Comparison of ENCODE assay signal across 29 cellular contexts in the genomic region with DNA sequence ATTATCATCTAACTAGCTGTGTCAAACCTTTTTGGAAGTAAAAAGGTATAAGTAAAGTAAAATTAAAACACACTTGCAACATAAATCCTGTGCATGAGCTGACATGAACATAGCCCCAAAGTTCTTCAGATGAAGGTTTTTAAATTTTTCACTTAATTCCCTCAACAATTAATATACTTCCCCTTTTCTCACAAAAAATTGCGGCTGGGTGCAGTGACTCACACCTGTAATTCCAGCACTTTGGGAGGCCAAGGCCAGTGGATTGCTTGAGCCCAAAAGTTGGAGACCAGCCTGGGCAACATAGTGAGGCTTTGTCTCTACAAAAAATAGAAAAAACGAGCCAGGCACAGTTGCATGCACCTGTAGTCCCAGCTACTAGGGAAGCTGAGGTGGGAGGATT. TPM values are rescaled to one million over a fixed set of nuclear protein-coding genes. Genes with fewer than 3 reads are reported as not detected.
DNase-seq lines count a peak whose midpoint lies in the region; ATAC-seq and TF ChIP-seq lines count a peak whose summit lies in the region.
"Had no signal": no experiment of that assay in that cellular context is flagged by ENCODE, and none has a peak within 500 bp of the region (broad histone marks: within the 10 kb centered on the region; RNA-seq: fewer than 3 reads in every experiment).

No MANE protein-coding gene starts in this region.

- ATAC-seq in activated CD8-positive, alpha-beta memory T cell treated with anti-CD3 and anti-CD28 coated beads, Interleukin-2, amount 10 ng/mL, durations not matched to agents 7 days and 5 days, result no peak
- no peak for ATAC-seq in memory B cell (ENCODE audit: low read depth)
- ATAC-seq in HG03439 (IDR thresholded peaks at IDR 0.05; ENCODE audit: unreplicated experiment), result no peak
- ATAC-seq: A549, heart left ventricle, psoas muscle had no signal

- no peak overlapping the region for H3K4me3 ChIP-seq in foreskin fibroblast (ENCODE audit: low read depth in 1 of 2, low read length in 2 of 2)
- H3K4me3 ChIP-seq: A549, coronary artery, heart left ventricle, psoas muscle, transverse colon had no signal

- H3K27me3 Mint-ChIP-seq in activated CD8-positive, alpha-beta memory T cell treated with anti-CD3 and anti-CD28 coated beads, Interleukin-2, amount 10 ng/mL, durations not matched to agents 7 days and 5 days, result no peaks in the 10 kb centered on the region
- no peaks in the 10 kb centered on the region for H3K27me3 Mint-ChIP-seq in activated naive CD8-positive, alpha-beta T cell treated with anti-CD3 and anti-CD28 coated beads for 36 hours
- H3K27me3 Mint-ChIP-seq in memory B cell (no peaks in the 10 kb centered on the region), chondrocyte (ENCODE audit: low read depth) (peaks cover 4% of the 10 kb centered on the region)
- H3K27me3 Mint-ChIP-seq: activated naive CD8-positive, alpha-beta T cell; naive thymus-derived CD4-positive, alpha-beta T cell had no signal

- peaks cover 7% of the 10 kb centered on the region for H3K36me3 Mint-ChIP-seq in activated CD8-positive, alpha-beta memory T cell treated with anti-CD3 and anti-CD28 coated beads, Interleukin-2, amount 10 ng/mL, durations not matched to agents 7 days and 5 days
- H3K36me3 Mint-ChIP-seq in activated naive CD8-positive, alpha-beta T cell treated with anti-CD3 and anti-CD28 coated beads for 36 hours, result peaks cover 36% of the 10 kb centered on the region
- peaks cover 34% of the 10 kb centered on the region for H3K36me3 Mint-ChIP-seq in memory B cell
- peaks cover 6% of the 10 kb centered on the region for H3K36me3 Mint-ChIP-seq in chondrocyte (ENCODE audit: low read depth)

- peaks cover 21% of the 10 kb centered on the region for H3K4me1 Mint-ChIP-seq in activated CD8-positive, alpha-beta memory T cell treated with anti-CD3 and anti-CD28 coated beads, Interleukin-2, amount 10 ng/mL, durations not matched to agents 7 days and 5 days
- H3K4me1 Mint-ChIP-seq in activated naive CD8-positive, alpha-beta T cell treated with anti-CD3 and anti-CD28 coated beads for 36 hours, result peaks cover 23% of the 10 kb centered on the region
- peaks cover 34% of the 10 kb centered on the region for H3K4me1 Mint-ChIP-seq in memory B cell
- peaks cover 24% of the 10 kb centered on the region for H3K4me1 Mint-ChIP-seq in chondrocyte (ENCODE audit: low read depth)

- H3K9me3 Mint-ChIP-seq in activated CD8-positive, alpha-beta memory T cell treated with anti-CD3 and anti-CD28 coated beads, Interleukin-2, amount 10 ng/mL, durations not matched to agents 7 days and 5 days (ENCODE audit: low read depth), result no peaks in the 10 kb centered on the region
- no peaks in the 10 kb centered on the region for H3K9me3 Mint-ChIP-seq in activated naive CD8-positive, alpha-beta T cell treated with anti-CD3 and anti-CD28 coated beads for 36 hours
- no peaks in the 10 kb centered on the region for H3K9me3 Mint-ChIP-seq in memory B cell
- H3K9me3 Mint-ChIP-seq in chondrocyte (ENCODE audit: low read depth), result no peaks in the 10 kb centered on the region
- H3K9me3 Mint-ChIP-seq: CD8-positive, alpha-beta T cell; naive thymus-derived CD4-positive, alpha-beta T cell; T-helper 1 cell treated with Interleukin-12 subunit alpha and Interleukin-12 subunit beta and Interleukin-4 antibody, amounts not matched to agents 30 μg/mL and 1 μg/mL, for 36 hours had no signal

- no peak for DNase-seq in activated CD8-positive, alpha-beta memory T cell treated with anti-CD3 and anti-CD28 coated beads, Interleukin-2, amount 10 ng/mL, durations not matched to agents 7 days and 5 days
- no peak for DNase-seq in activated CD8-positive, alpha-beta memory T cell treated with anti-CD3 and anti-CD28 coated beads for 24 hours
- DNase-seq in NOMO-1 (lab: John Stamatoyannopoulos, UW; ENCODE audit: unreplicated experiment in 2 of 2) (peak; percentile 49 to 59), memory B cell (ENCODE audit: low spot score in 2 of 2) (no peak), foreskin fibroblast (no peak), chondrocyte (ENCODE audit: low spot score) (no peak)
- DNase-seq in activated naive CD8-positive, alpha-beta T cell treated with anti-CD3 and anti-CD28 coated beads for 36 hours, result no peak
- DNase-seq: activated CD4-positive, alpha-beta T cell treated with anti-CD3 and anti-CD28 coated beads for 1 hour; aorta; effector memory CD4-positive, alpha-beta T cell; heart left ventricle; kidney; midbrain; MV-4-11; naive thymus-derived CD4-positive, alpha-beta T cell; NCI-H2107; NCI-H345; occipital lobe; psoas muscle; SK-N-SH had no signal

- CTCF ChIA-PET in activated CD8-positive, alpha-beta memory T cell treated with anti-CD3 and anti-CD28 coated beads, Interleukin-2, amount 10 ng/mL, durations not matched to agents 7 days and 5 days (lab: Charles Lee), result interaction anchor here (1.3 to 2.4 kb wide), 4 partner anchors 11 to 232 kb away, joined by 3 to 8 read pairs (median 4); no protein-coding TSS in a partner anchor

- TF ChIP-seq CTCF in foreskin fibroblast (IDR thresholded peaks at IDR 0.05; ENCODE audit: low read depth, low read length) (no peak), chondrocyte (IDR thresholded peaks at IDR 0.05) (no peak)

- H3K27ac Mint-ChIP-seq in activated CD8-positive, alpha-beta memory T cell treated with anti-CD3 and anti-CD28 coated beads, Interleukin-2, amount 10 ng/mL, durations not matched to agents 7 days and 5 days, result peak overlapping the region; percentile 12
- peak overlapping the region; percentile 58 for H3K27ac Mint-ChIP-seq in activated naive CD8-positive, alpha-beta T cell treated with anti-CD3 and anti-CD28 coated beads for 36 hours
- H3K27ac Mint-ChIP-seq in memory B cell (no peak overlapping the region), chondrocyte (ENCODE audit: unreplicated experiment) (no peak overlapping the region)
- H3K27ac Mint-ChIP-seq: CD8-positive, alpha-beta T cell; T-helper 1 cell treated with Interleukin-12 subunit alpha and Interleukin-12 subunit beta and Interleukin-4 antibody, amounts not matched to agents 30 μg/mL and 1 μg/mL, for 36 hours had no signal

- H3K4me3 Mint-ChIP-seq in activated CD8-positive, alpha-beta memory T cell treated with anti-CD3 and anti-CD28 coated beads, Interleukin-2, amount 10 ng/mL, durations not matched to agents 7 days and 5 days, result no peak overlapping the region
- no peak overlapping the region for H3K4me3 Mint-ChIP-seq in activated naive CD8-positive, alpha-beta T cell treated with anti-CD3 and anti-CD28 coated beads for 36 hours
- H3K4me3 Mint-ChIP-seq in memory B cell, result peak overlapping the region; percentile 17
- no peak overlapping the region for H3K4me3 Mint-ChIP-seq in chondrocyte (ENCODE audit: unreplicated experiment)
- H3K4me3 Mint-ChIP-seq: activated naive CD8-positive, alpha-beta T cell; CD8-positive, alpha-beta T cell; naive thymus-derived CD4-positive, alpha-beta T cell; T-helper 1 cell treated with Interleukin-12 subunit alpha and Interleukin-12 subunit beta and Interleukin-4 antibody, amounts not matched to agents 30 μg/mL and 1 μg/mL, for 36 hours had no signal

RNA-seq across cellular contexts. Expression of gene RASGEF1B, which starts 16.8 kb away (rescaled TPM):
- total RNA-seq in activated CD8-positive, alpha-beta memory T cell treated with anti-CD3 and anti-CD28 coated beads, Interleukin-2, amount 10 ng/mL, durations not matched to agents 7 days and 5 days, result 1 to 10 TPM; 3.5 to 4.5 TPM
- total RNA-seq in activated naive CD8-positive, alpha-beta T cell treated with anti-CD3 and anti-CD28 coated beads for 36 hours, result 1 to 10 TPM; 6.7 to 6.9 TPM
- 2.3 to 5.6 TPM (median 2.5 TPM) in 3 replicates for total RNA-seq in chondrocyte
- total RNA-seq: fibroblast of villous mesenchyme, HT1080 had no signal

Comparison
In these comparisons a context has a peak if more than half of its experiments do, and no peak if none do; other contexts are left out.
1. DNase-seq: peak in NOMO-1 (2 of 2); none in activated CD8-positive, alpha-beta memory T cell treated with anti-CD3 and anti-CD28 coated beads, Interleukin-2, amount 10 ng/mL, durations not matched to agents 7 days and 5 days (single experiment), activated CD8-positive, alpha-beta memory T cell treated with anti-CD3 and anti-CD28 coated beads for 24 hours (single experiment), activated naive CD8-positive, alpha-beta T cell treated with anti-CD3 and anti-CD28 coated beads for 36 hours (single experiment), memory B cell (0 of 2), foreskin fibroblast (0 of 2) and chondrocyte (single experiment).
2. H3K27ac Mint-ChIP-seq: peak in activated CD8-positive, alpha-beta memory T cell treated with anti-CD3 and anti-CD28 coated beads, Interleukin-2, amount 10 ng/mL, durations not matched to agents 7 days and 5 days (single experiment) and activated naive CD8-positive, alpha-beta T cell treated with anti-CD3 and anti-CD28 coated beads for 36 hours (single experiment); none in memory B cell (single experiment) and chondrocyte (single experiment).